Comparison of ENCODE assay signal across 13 cellular contexts in the genomic region with DNA sequence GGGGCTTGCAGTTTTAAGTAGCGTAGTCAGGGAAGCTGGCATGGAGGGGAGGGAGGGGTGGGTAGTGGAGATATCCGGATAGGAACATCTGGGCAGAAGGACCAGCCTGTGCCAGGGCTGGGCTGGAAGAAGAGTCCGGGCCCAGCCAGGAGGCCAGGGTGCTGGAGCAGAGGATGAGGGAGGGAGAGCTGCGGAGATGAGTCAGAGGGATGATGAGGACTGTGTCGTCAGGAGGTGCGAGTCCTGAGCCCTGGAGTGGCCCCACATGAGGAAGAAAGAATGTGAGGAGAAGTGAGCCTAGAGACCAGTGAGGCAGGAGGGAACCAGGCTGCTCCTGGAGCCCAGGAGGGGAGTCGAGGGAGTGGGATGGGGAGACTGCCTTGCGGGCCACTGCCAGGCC.
DNase-seq lines count a peak whose midpoint lies in the region; TF ChIP-seq lines count a peak whose summit lies in the region.
"Had no signal": no experiment of that assay in that cellular context is flagged by ENCODE, and none has a peak within 500 bp of the region (broad histone marks: within the 10 kb centered on the region; RNA-seq: fewer than 3 reads in every experiment).

No MANE protein-coding gene starts in this region.

- H3K9me3 Mint-ChIP-seq in Calu3 (ENCODE audit: low read depth, unreplicated experiment): no peaks in the 10 kb centered on the region
- H3K9me3 Mint-ChIP-seq: activated naive CD8-positive, alpha-beta T cell treated with anti-CD3 and anti-CD28 coated beads for 36 hours; stimulated activated naive CD8-positive, alpha-beta T cell treated with anti-CD3 and anti-CD28 coated beads, Interleukin-15, Interleukin-2, amounts not matched to agents 100 ng/mL and 50 ng/mL, for 24 hours had no signal

- DNase-seq in GM04504 (ENCODE audit: low read depth) (peak; percentile 48), SW 1271 (lab: John Stamatoyannopoulos, UW) (peak; percentile 16 to 18), fibroblast of villous mesenchyme (ENCODE audit: low read depth) (peak; percentile 75), testis (no peak), NOMO-1 (lab: John Stamatoyannopoulos, UW; ENCODE audit: unreplicated experiment in 2 of 2) (no peak), vagina (ENCODE audit: extremely low spot score in 2 of 2) (no peak), Calu3 (no peak)
- DNase-seq in activated CD8-positive, alpha-beta memory T cell treated with anti-CD3 and anti-CD28 coated beads, Interleukin-2, amount 50 U/mL, for 48 hours: no peak
- DNase-seq: activated naive CD8-positive, alpha-beta T cell treated with anti-CD3 and anti-CD28 coated beads for 36 hours; DMS53; effector memory CD4-positive, alpha-beta T cell; MM.1S had no signal

- no peak overlapping the region for H3K27ac Mint-ChIP-seq in Calu3 (ENCODE audit: unreplicated experiment)
- H3K27ac Mint-ChIP-seq: activated naive CD8-positive, alpha-beta T cell treated with anti-CD3 and anti-CD28 coated beads for 36 hours; stimulated activated naive CD8-positive, alpha-beta T cell treated with anti-CD3 and anti-CD28 coated beads, Interleukin-15, Interleukin-2, amounts not matched to agents 100 ng/mL and 50 ng/mL, for 24 hours had no signal

- no TSS peak for BruUV-seq in Calu3 (replicated peaks; lab: Mats Ljungman, UMichigan)

- H3K27me3 ChIP-seq in testis (no peaks in the 10 kb centered on the region), vagina (no peaks in the 10 kb centered on the region)

- WGBS in testis, 2 donors: 72 to 83% methylated on average over 8 of the region's 8 CpGs

- CTCF ChIA-PET in Calu3 (lab: Charles Lee): interaction anchor here (0.6 kb wide), 2 partner anchors 27 to 91 kb away, joined by 3 to 5 read pairs; no protein-coding TSS in a partner anchor

- no peak for TF ChIP-seq CTCF in fibroblast of villous mesenchyme (IDR thresholded peaks at IDR 0.05; ENCODE audit: insufficient read depth, low read depth, low read length)
- no peak for TF ChIP-seq CTCF in testis (IDR thresholded peaks at IDR 0.05)
- TF ChIP-seq CTCF in vagina (IDR thresholded peaks at IDR 0.05): no peak
- no peak for TF ChIP-seq CTCF in Calu3 (IDR thresholded peaks at IDR 0.05; ENCODE audit: unreplicated experiment)

- H3K9me3 ChIP-seq in testis (no peaks in the 10 kb centered on the region), vagina (no peaks in the 10 kb centered on the region)

- H3K4me1 ChIP-seq in testis: peaks cover 45% of the 10 kb centered on the region
- H3K4me1 ChIP-seq in vagina: peaks cover 14% of the 10 kb centered on the region

- intact Hi-C loops in testis (cut with DNase I; ENCODE audit: low total_unique reads) (no loop called here), vagina (cut with DNase I) (no loop called here), Calu3 (cut with micrococcal nuclease; ENCODE audit: unreplicated experiment) (no loop called here)

- no peaks in the 10 kb centered on the region for H3K36me3 Mint-ChIP-seq in Calu3 (ENCODE audit: insufficient read depth, unreplicated experiment)
- H3K36me3 Mint-ChIP-seq: activated naive CD8-positive, alpha-beta T cell treated with anti-CD3 and anti-CD28 coated beads for 36 hours had no signal

- H3K4me1 Mint-ChIP-seq in Calu3 (ENCODE audit: low read depth, unreplicated experiment): peaks cover 3% of the 10 kb centered on the region
- H3K4me1 Mint-ChIP-seq: activated naive CD8-positive, alpha-beta T cell treated with anti-CD3 and anti-CD28 coated beads for 36 hours had no signal

- H3K27ac ChIP-seq in testis: peak overlapping the region; percentile 32 to 58
- no peak overlapping the region for H3K27ac ChIP-seq in vagina

- no peak overlapping the region for H3K4me3 Mint-ChIP-seq in Calu3 (ENCODE audit: low read depth, unreplicated experiment)
- H3K4me3 Mint-ChIP-seq: activated naive CD8-positive, alpha-beta T cell treated with anti-CD3 and anti-CD28 coated beads for 36 hours; stimulated activated naive CD8-positive, alpha-beta T cell treated with anti-CD3 and anti-CD28 coated beads, Interleukin-15, Interleukin-2, amounts not matched to agents 100 ng/mL and 50 ng/mL, for 24 hours had no signal

- TF ChIP-seq POLR2A in testis (IDR thresholded peaks at IDR 0.05) (no peak), vagina (IDR thresholded peaks at IDR 0.05) (no peak)

- H3K36me3 ChIP-seq in testis (ENCODE audit: low read depth, missing control alignments) (no peaks in the 10 kb centered on the region), vagina (peaks cover 0 to 10% of the 10 kb centered on the region in 2 donors)

- H3K4me3 ChIP-seq in fibroblast of villous mesenchyme (ENCODE audit: low read depth, low read length) (no peak overlapping the region), testis (no peak overlapping the region), vagina (no peak overlapping the region)

- no peaks in the 10 kb centered on the region for H3K27me3 Mint-ChIP-seq in Calu3 (ENCODE audit: unreplicated experiment)
- H3K27me3 Mint-ChIP-seq: activated naive CD8-positive, alpha-beta T cell treated with anti-CD3 and anti-CD28 coated beads for 36 hours; stimulated activated naive CD8-positive, alpha-beta T cell treated with anti-CD3 and anti-CD28 coated beads, Interleukin-15, Interleukin-2, amounts not matched to agents 100 ng/mL and 50 ng/mL, for 24 hours had no signal

Comparison
In these comparisons a context has a peak if more than half of its experiments do, and no peak if none do; other contexts are left out.
1. DNase-seq: peak in GM04504 (single experiment), SW 1271 (2 of 2) and fibroblast of villous mesenchyme (single experiment); none in testis (single experiment), activated CD8-positive, alpha-beta memory T cell treated with anti-CD3 and anti-CD28 coated beads, Interleukin-2, amount 50 U/mL, for 48 hours (single experiment), NOMO-1 (0 of 2), vagina (0 of 2) and Calu3 (single experiment).